Comparison of ENCODE assay signal across 22 cellular contexts in genomic region chr1:171267391-171267790, GRCh38. TPM values are rescaled to one million over a fixed set of nuclear protein-coding genes. Genes with fewer than 3 reads are reported as not detected.
DNase-seq lines count a peak whose midpoint lies in the region; ATAC-seq and TF ChIP-seq lines count a peak whose summit lies in the region.
"Had no signal": no experiment of that assay in that cellular context is flagged by ENCODE, and none has a peak within 500 bp of the region (broad histone marks: within the 10 kb centered on the region; RNA-seq: fewer than 3 reads in every experiment).

No MANE protein-coding gene starts in this region.

- peak; percentile 41 for ATAC-seq in left ventricle myocardium superior
- no peak for ATAC-seq in Right ventricle myocardium superior (ENCODE audit: poor library complexity)
- ATAC-seq: activated T-helper 17 cell treated with anti-CD3 and anti-CD28 coated beads, Interleukin-2, amount 50 U/mL, for 72 hours; naive thymus-derived CD4-positive, alpha-beta T cell; right cardiac atrium had no signal

- intact Hi-C loops in left ventricle myocardium superior (cut with micrococcal nuclease) (no loop called here), Right ventricle myocardium superior (cut with DNase I) (no loop called here)

- H3K4me3 ChIP-seq in epithelial cell of esophagus (ENCODE audit: low read length) (no peak overlapping the region), suprapubic skin (no peak overlapping the region)
- H3K4me3 ChIP-seq: BLaER1 treated with 17β-estradiol and CSF1 and Interleukin-3, amounts not matched to agents 10 nM and 100 nM; lung had no signal

- peaks cover 18% of the 10 kb centered on the region for H3K4me1 ChIP-seq in suprapubic skin
- H3K4me1 ChIP-seq: BLaER1 treated with 17β-estradiol and CSF1 and Interleukin-3, amounts not matched to agents 10 nM and 100 nM had no signal

- DNase-seq in left ventricle myocardium superior (no peak), Right ventricle myocardium superior (no peak), epithelial cell of esophagus (ENCODE audit: low read depth) (peak; percentile 92), iris pigment epithelial cell (ENCODE audit: low read depth) (peak; percentile 39), suprapubic skin (ENCODE audit: low spot score in 2 of 2) (no peak), NCI-H1694 treated with DMSO at 0.1 percent for 48 hours (lab: John Stamatoyannopoulos, UW) (no peak), inferior parietal cortex (ENCODE audit: extremely low spot score) (no peak)
- DNase-seq in stimulated activated CD4-positive, alpha-beta T cell treated with anti-CD3 and anti-CD28 coated beads, Interleukin-4, amount 100 ng/mL, for 24 hours = no peak
- DNase-seq: activated CD4-positive, alpha-beta T cell treated with anti-CD3 and anti-CD28 coated beads for 48 hours; activated naive CD8-positive, alpha-beta T cell treated with anti-CD3 and anti-CD28 coated beads, Interleukin-2, amount 10 ng/mL, durations not matched to agents 7 days and 5 days; dermis blood vessel endothelial cell; glutamatergic neuron; immature natural killer cell; naive thymus-derived CD4-positive, alpha-beta T cell; NCI-H146; NCI-H748 treated with DMSO at 0.1 percent for 48 hours; right cardiac atrium; SIG-M5 had no signal

- H3K27me3 ChIP-seq in suprapubic skin = no peaks in the 10 kb centered on the region
- H3K27me3 ChIP-seq: BLaER1 treated with 17β-estradiol and CSF1 and Interleukin-3, amounts not matched to agents 10 nM and 100 nM had no signal

- H3K27ac ChIP-seq in suprapubic skin = peak overlapping the region; percentile 35
- H3K27ac ChIP-seq: BLaER1 treated with 17β-estradiol and CSF1 and Interleukin-3, amounts not matched to agents 10 nM and 100 nM had no signal

- no peak for TF ChIP-seq EP300 in suprapubic skin (IDR thresholded peaks at IDR 0.05)

- no peak for TF ChIP-seq POLR2A in suprapubic skin (IDR thresholded peaks at IDR 0.05)

- TF ChIP-seq CTCF in epithelial cell of esophagus (IDR thresholded peaks at IDR 0.05; ENCODE audit: insufficient read depth, low read depth, low read length, missing control alignments) = no peak
- TF ChIP-seq CTCF in suprapubic skin (IDR thresholded peaks at IDR 0.05) = no peak

- no peaks in the 10 kb centered on the region for H3K9me3 ChIP-seq in suprapubic skin
- H3K9me3 ChIP-seq: BLaER1 treated with 17β-estradiol and CSF1 and Interleukin-3, amounts not matched to agents 10 nM and 100 nM had no signal

- 18% methylated on average over 1 of the region's 1 CpG for WGBS in suprapubic skin

- H3K36me3 ChIP-seq in suprapubic skin = no peaks in the 10 kb centered on the region
- H3K36me3 ChIP-seq: BLaER1 treated with 17β-estradiol and CSF1 and Interleukin-3, amounts not matched to agents 10 nM and 100 nM had no signal

RNA-seq across cellular contexts. Expression of gene FMO1, which starts 19.1 kb away (rescaled TPM):
- total RNA-seq in left ventricle myocardium superior (0.59 TPM), Right ventricle myocardium superior (0.54 TPM), suprapubic skin (10 to 100 TPM in 3 of 4 donors, 1 to 10 TPM in 1; 3.1 to 15.5 (median 14.4) TPM)
- total RNA-seq: activated naive CD8-positive, alpha-beta T cell treated with anti-CD3 and anti-CD28 coated beads, Interleukin-2, amount 10 ng/mL, durations not matched to agents 7 days and 5 days; activated T-helper 17 cell treated with anti-CD3 and anti-CD28 coated beads, Interleukin-2, amount 50 U/mL, for 72 hours; dermis blood vessel endothelial cell; naive thymus-derived CD4-positive, alpha-beta T cell; osteoblast had no signal

RNA-seq across cellular contexts. Expression of gene FMO4, which starts 46.6 kb away (rescaled TPM):
- total RNA-seq in left ventricle myocardium superior (2.2 TPM), Right ventricle myocardium superior (3.8 TPM), suprapubic skin (1 to 10 TPM; 1.5 to 6.6 (median 2.7) TPM)

Comparison
In these comparisons a context has a peak if more than half of its experiments do, and no peak if none do; other contexts are left out.
1. DNase-seq: peak in epithelial cell of esophagus (single experiment) and iris pigment epithelial cell (single experiment); none in left ventricle myocardium superior (single experiment), Right ventricle myocardium superior (single experiment), suprapubic skin (0 of 2), NCI-H1694 treated with DMSO at 0.1 percent for 48 hours (single experiment), stimulated activated CD4-positive, alpha-beta T cell treated with anti-CD3 and anti-CD28 coated beads, Interleukin-4, amount 100 ng/mL, for 24 hours (single experiment) and inferior parietal cortex (single experiment).